Comparison of ENCODE assay signal across 25 cellular contexts in genomic region chr5:141716009-141716408, GRCh38. TPM values are rescaled to one million over a fixed set of nuclear protein-coding genes. Genes with fewer than 3 reads are reported as not detected.
DNase-seq lines count a peak whose midpoint lies in the region; ATAC-seq and TF ChIP-seq lines count a peak whose summit lies in the region.
"Had no signal": no experiment of that assay in that cellular context is flagged by ENCODE, and none has a peak within 500 bp of the region (broad histone marks: within the 10 kb centered on the region; RNA-seq: fewer than 3 reads in every experiment).

No MANE protein-coding gene starts in this region.

- peaks cover 18% of the 10 kb centered on the region for H3K27me3 Mint-ChIP-seq in activated CD8-positive, alpha-beta T cell treated with anti-CD3 and anti-CD28 coated beads, Interleukin-2, amount 10 ng/mL, durations not matched to agents 7 days and 5 days (ENCODE audit: low read depth)

- H3K4me3 Mint-ChIP-seq in activated CD8-positive, alpha-beta T cell treated with anti-CD3 and anti-CD28 coated beads, Interleukin-2, amount 10 ng/mL, durations not matched to agents 7 days and 5 days: no peak overlapping the region
- H3K4me3 Mint-ChIP-seq: activated CD4-positive, alpha-beta memory T cell treated with anti-CD3 and anti-CD28 coated beads for 36 hours; activated naive CD4-positive, alpha-beta T cell treated with anti-CD3 and anti-CD28 coated beads, Interleukin-2, amount 50 U/mL, for 24 hours; activated T-cell treated with anti-CD3 and anti-CD28 coated beads, Interleukin-2, amount 50 U/mL, for 24 hours; CD4-positive, alpha-beta memory T cell; effector memory CD8-positive, alpha-beta T cell; naive thymus-derived CD4-positive, alpha-beta T cell; stimulated activated memory B cell treated with anti-CD40 and anti-IgM and Interleukin-4, amounts not matched to agents 10 μg/mL and 1 μg/mL and 100 μg/mL, for 72 hours had no signal

- DNase-seq in H7 (peak; percentile 49), Panc1 (ENCODE audit: low read depth, low spot score) (no peak), epithelial cell of esophagus (ENCODE audit: low read depth) (peak; percentile 91)
- no peak for DNase-seq in activated CD8-positive, alpha-beta T cell treated with anti-CD3 and anti-CD28 coated beads, Interleukin-2, amount 10 ng/mL, durations not matched to agents 7 days and 5 days
- DNase-seq in activated naive CD4-positive, alpha-beta T cell treated with anti-CD3 and anti-CD28 coated beads, Interleukin-2, amount 50 U/mL, for 16 hours: no peak
- DNase-seq: activated CD4-positive, alpha-beta memory T cell treated with anti-CD3 and anti-CD28 coated beads for 36 hours; activated T-cell treated with anti-CD3 and anti-CD28 coated beads, Interleukin-2, amount 50 U/mL, for 24 hours; CD4-positive, alpha-beta memory T cell; DND-41; effector memory CD8-positive, alpha-beta T cell; KG1; naive thymus-derived CD4-positive, alpha-beta T cell; NCI-H1092; NCI-H2171; ovary; Right ventricle myocardium superior; thyroid gland had no signal

- H4K20me1 ChIP-seq in BLaER1: no peaks in the 10 kb centered on the region

- H3K9me3 ChIP-seq in BLaER1: no peaks in the 10 kb centered on the region
- H3K9me3 ChIP-seq in Panc1 (ENCODE audit: control insufficient read depth, insufficient read depth, low read depth, low read length): no peaks in the 10 kb centered on the region
- H3K9me3 ChIP-seq: ascending aorta, ovary, thyroid gland had no signal

- H3K4me1 ChIP-seq in BLaER1 (peaks cover 17% of the 10 kb centered on the region), Panc1 (ENCODE audit: control insufficient read depth, insufficient read depth, low read length) (peaks cover 38% of the 10 kb centered on the region)
- H3K4me1 ChIP-seq: ascending aorta had no signal

- H3K36me3 ChIP-seq in BLaER1 (no peaks in the 10 kb centered on the region), H7 (replicated peaks; ENCODE audit: control insufficient read depth, insufficient read depth, low read length) (no peaks in the 10 kb centered on the region), Panc1 (ENCODE audit: control insufficient read depth, insufficient read depth, low read length) (no peaks in the 10 kb centered on the region)
- H3K36me3 ChIP-seq: ascending aorta, ovary, thyroid gland had no signal

- BruUV-seq in Panc1 (replicated peaks; lab: Mats Ljungman, UMichigan): no TSS peak

- H3K27ac ChIP-seq in BLaER1 (no peak overlapping the region), Panc1 (ENCODE audit: low read length) (peak overlapping the region; percentile 69)
- H3K27ac ChIP-seq: ascending aorta, ovary, thyroid gland had no signal

- in situ Hi-C loops in Panc1 (cut with HindIII; ENCODE audit: low pct_unique_long_range_greater_than_20kb, low sequenced_read_pairs): no loop called here

- H3K4me2 ChIP-seq in BLaER1: 0 out of 2 replicates have a peak overlapping the region, but pooled peaks have one; percentile 21

- no peak for TF ChIP-seq CTCF in Panc1 (IDR thresholded peaks at IDR 0.05)
- TF ChIP-seq CTCF in epithelial cell of esophagus (IDR thresholded peaks at IDR 0.05; ENCODE audit: insufficient read depth, low read depth, low read length, missing control alignments): no peak

- POLR2A ChIA-PET in Panc1 (lab: Charles Lee): no interaction called here
- POLR2A ChIA-PET in activated CD8-positive, alpha-beta T cell treated with anti-CD3 and anti-CD28 coated beads, Interleukin-2, amount 10 ng/mL, durations not matched to agents 7 days and 5 days (lab: Charles Lee): no interaction called here

- no peaks in the 10 kb centered on the region for H3K4me1 Mint-ChIP-seq in activated CD8-positive, alpha-beta T cell treated with anti-CD3 and anti-CD28 coated beads, Interleukin-2, amount 10 ng/mL, durations not matched to agents 7 days and 5 days (ENCODE audit: low read depth)
- H3K4me1 Mint-ChIP-seq: activated naive CD4-positive, alpha-beta T cell treated with anti-CD3 and anti-CD28 coated beads, Interleukin-2, amount 50 U/mL, for 24 hours; CD4-positive, alpha-beta memory T cell; stimulated activated memory B cell treated with anti-CD40 and anti-IgM and Interleukin-4, amounts not matched to agents 10 μg/mL and 1 μg/mL and 100 μg/mL, for 72 hours had no signal

- ATAC-seq in Panc1 (no peak), HG03520 (IDR thresholded peaks at IDR 0.05; ENCODE audit: unreplicated experiment) (no peak), HG02610 (IDR thresholded peaks at IDR 0.05; ENCODE audit: unreplicated experiment) (no peak)
- no peak for ATAC-seq in activated CD8-positive, alpha-beta T cell treated with anti-CD3 and anti-CD28 coated beads, Interleukin-2, amount 10 ng/mL, durations not matched to agents 7 days and 5 days
- ATAC-seq: effector memory CD8-positive, alpha-beta T cell; naive thymus-derived CD4-positive, alpha-beta T cell; sciatic nerve; stimulated activated memory B cell treated with anti-CD40 and anti-IgM and Interleukin-4, amounts not matched to agents 10 μg/mL and 1 μg/mL and 100 μg/mL, for 72 hours had no signal

- no peak overlapping the region for H3K4me3 ChIP-seq in BLaER1
- H3K4me3 ChIP-seq in H7 (ENCODE audit: insufficient read depth, low read depth, low read length): no peak overlapping the region
- H3K4me3 ChIP-seq in Panc1 (ENCODE audit: low read depth in 2 of 2, low read length in 2 of 2): no peak overlapping the region
- H3K4me3 ChIP-seq in epithelial cell of esophagus (ENCODE audit: low read length): no peak overlapping the region
- H3K4me3 ChIP-seq: ascending aorta, lung, ovary, thyroid gland had no signal

- CTCF ChIA-PET in Panc1 (lab: Charles Lee): no interaction called here
- CTCF ChIA-PET in activated CD8-positive, alpha-beta T cell treated with anti-CD3 and anti-CD28 coated beads, Interleukin-2, amount 10 ng/mL, durations not matched to agents 7 days and 5 days (lab: Charles Lee): interaction anchor here (1.1 to 2.0 kb wide), 4 partner anchors 14 to 245 kb away, joined by 3 to 6 read pairs (median 5); no protein-coding TSS in a partner anchor

- H3K9ac ChIP-seq in BLaER1: no peak overlapping the region

- H3K36me3 Mint-ChIP-seq in activated CD8-positive, alpha-beta T cell treated with anti-CD3 and anti-CD28 coated beads, Interleukin-2, amount 10 ng/mL, durations not matched to agents 7 days and 5 days (ENCODE audit: low read depth): no peaks in the 10 kb centered on the region
- H3K36me3 Mint-ChIP-seq: activated CD4-positive, alpha-beta memory T cell treated with anti-CD3 and anti-CD28 coated beads for 36 hours; activated naive CD4-positive, alpha-beta T cell treated with anti-CD3 and anti-CD28 coated beads, Interleukin-2, amount 50 U/mL, for 24 hours; CD4-positive, alpha-beta memory T cell; naive thymus-derived CD4-positive, alpha-beta T cell; stimulated activated memory B cell treated with anti-CD40 and anti-IgM and Interleukin-4, amounts not matched to agents 10 μg/mL and 1 μg/mL and 100 μg/mL, for 72 hours had no signal

- no peak overlapping the region for H3K27ac Mint-ChIP-seq in activated CD8-positive, alpha-beta T cell treated with anti-CD3 and anti-CD28 coated beads, Interleukin-2, amount 10 ng/mL, durations not matched to agents 7 days and 5 days
- H3K27ac Mint-ChIP-seq: activated CD4-positive, alpha-beta memory T cell treated with anti-CD3 and anti-CD28 coated beads for 36 hours; activated naive CD4-positive, alpha-beta T cell treated with anti-CD3 and anti-CD28 coated beads, Interleukin-2, amount 50 U/mL, for 24 hours; activated T-cell treated with anti-CD3 and anti-CD28 coated beads, Interleukin-2, amount 50 U/mL, for 24 hours; CD4-positive, alpha-beta memory T cell; effector memory CD8-positive, alpha-beta T cell; naive thymus-derived CD4-positive, alpha-beta T cell; stimulated activated memory B cell treated with anti-CD40 and anti-IgM and Interleukin-4, amounts not matched to agents 10 μg/mL and 1 μg/mL and 100 μg/mL, for 72 hours had no signal

- H3K27me3 ChIP-seq in BLaER1: no peaks in the 10 kb centered on the region
- no peaks in the 10 kb centered on the region for H3K27me3 ChIP-seq in H7 (ENCODE audit: control insufficient read depth, insufficient read depth, low read length)
- H3K27me3 ChIP-seq in Panc1 (ENCODE audit: control insufficient read depth, insufficient read depth, low read length): no peaks in the 10 kb centered on the region
- H3K27me3 ChIP-seq: ascending aorta, ovary, thyroid gland had no signal

- intact Hi-C loops in Panc1 (cut with micrococcal nuclease; ENCODE audit: unreplicated experiment): no loop called here

- H3K9me3 Mint-ChIP-seq in activated CD8-positive, alpha-beta T cell treated with anti-CD3 and anti-CD28 coated beads, Interleukin-2, amount 10 ng/mL, durations not matched to agents 7 days and 5 days (ENCODE audit: insufficient read depth): no peaks in the 10 kb centered on the region
- H3K9me3 Mint-ChIP-seq: activated CD4-positive, alpha-beta memory T cell treated with anti-CD3 and anti-CD28 coated beads for 36 hours; activated naive CD4-positive, alpha-beta T cell treated with anti-CD3 and anti-CD28 coated beads, Interleukin-2, amount 50 U/mL, for 24 hours; activated T-cell treated with anti-CD3 and anti-CD28 coated beads, Interleukin-2, amount 50 U/mL, for 24 hours; CD4-positive, alpha-beta memory T cell; effector memory CD8-positive, alpha-beta T cell had no signal

RNA-seq across cellular contexts. Expression of gene ARAP3, which starts 34.0 kb away (rescaled TPM):
- total RNA-seq in H7 (2014; rRNA removed; shearing (Covaris generic)): 19.3 and 23.8 TPM in 2 replicates
- total RNA-seq in Panc1 (2021; ENCODE audit: unreplicated experiment): 2.5 TPM
- polyA plus RNA-seq in Panc1 (2012; ENCODE audit: insufficient read length): 3.3 TPM
- 1 to 10 TPM; 8.5 to 8.8 TPM for total RNA-seq in activated CD8-positive, alpha-beta T cell treated with anti-CD3 and anti-CD28 coated beads, Interleukin-2, amount 10 ng/mL, durations not matched to agents 7 days and 5 days
- polyA plus RNA-seq: naive thymus-derived CD4-positive, alpha-beta T cell had no signal

Comparison
In these comparisons a context has a peak if more than half of its experiments do, and no peak if none do; other contexts are left out.
1. DNase-seq: peak in H7 (single experiment) and epithelial cell of esophagus (single experiment); none in Panc1 (single experiment), activated CD8-positive, alpha-beta T cell treated with anti-CD3 and anti-CD28 coated beads, Interleukin-2, amount 10 ng/mL, durations not matched to agents 7 days and 5 days (single experiment) and activated naive CD4-positive, alpha-beta T cell treated with anti-CD3 and anti-CD28 coated beads, Interleukin-2, amount 50 U/mL, for 16 hours (single experiment).